In genomic region chr21:28150778-28151177, GRCh38 we compare ENCODE assay signal across 18 cellular contexts.
DNase-seq lines count a peak whose midpoint lies in the region; ATAC-seq and TF ChIP-seq lines count a peak whose summit lies in the region.
"Had no signal": no experiment of that assay in that cellular context is flagged by ENCODE, and none has a peak within 500 bp of the region (broad histone marks: within the 10 kb centered on the region; RNA-seq: fewer than 3 reads in every experiment).

No MANE protein-coding gene starts in this region.

- no peaks in the 10 kb centered on the region for H3K79me1 ChIP-seq in mesenchymal stem cell (replicated peaks; ENCODE audit: low read length, poor library complexity, severe bottlenecking)

- H3K27me3 ChIP-seq in mesenchymal stem cell (ENCODE audit: control insufficient read depth in 1 of 2, insufficient read depth in 1 of 2, low read length in 2 of 2) = no peaks in the 10 kb centered on the region
- H3K27me3 ChIP-seq: BLaER1 had no signal

- H3K4me2 ChIP-seq in mesenchymal stem cell (ENCODE audit: low read length, poor library complexity, severe bottlenecking) = no peak overlapping the region
- H3K4me2 ChIP-seq: BLaER1 had no signal

- H3K23ac ChIP-seq in mesenchymal stem cell (ENCODE audit: low read length in 2 of 2) = no peak overlapping the region

- H3K27ac Mint-ChIP-seq in activated CD4-positive, alpha-beta T cell treated with anti-CD3 and anti-CD28 coated beads, Interleukin-2, amount 10 ng/mL, durations not matched to agents 24 days and 14 days = no peak overlapping the region
- H3K27ac Mint-ChIP-seq: CD8-positive, alpha-beta memory T cell; H9 had no signal

- no peak overlapping the region for H3K9ac ChIP-seq in mesenchymal stem cell (ENCODE audit: low read length)
- H3K9ac ChIP-seq: BLaER1, GM23248 had no signal

- no peak for ATAC-seq in HG02798 (IDR thresholded peaks at IDR 0.05; ENCODE audit: poor library complexity, unreplicated experiment)
- ATAC-seq in left lobe of liver = no peak
- ATAC-seq: GM12878, HepG2 had no signal

- peak overlapping the region in 1 of 2 experiments; percentile 79 for H3K18ac ChIP-seq in mesenchymal stem cell (ENCODE audit: low read depth in 1 of 2, low read length in 2 of 2)

- no peak for TF ChIP-seq CTCF in choroid plexus epithelial cell (conservative IDR thresholded peaks at IDR 0.05; ENCODE audit: low read depth, low read length)

- no peak overlapping the region for H2BK12ac ChIP-seq in mesenchymal stem cell (ENCODE audit: low read length in 2 of 2)

- no peak overlapping the region for H2BK120ac ChIP-seq in mesenchymal stem cell (ENCODE audit: low read depth, low read length)

- no peak overlapping the region for H2AFZ ChIP-seq in mesenchymal stem cell (ENCODE audit: low read depth, low read length)
- H2AFZ ChIP-seq: GM23248 had no signal

- H3K4me3 ChIP-seq in choroid plexus epithelial cell (ENCODE audit: low read depth, low read length) = no peak overlapping the region
- H3K4me3 ChIP-seq in mesenchymal stem cell (ENCODE audit: insufficient read depth in 1 of 2, low read depth in 1 of 2, low read length in 2 of 2) = no peak overlapping the region
- H3K4me3 ChIP-seq: BLaER1, GM12878, GM23248 had no signal

- no peak overlapping the region for H4K91ac ChIP-seq in mesenchymal stem cell (ENCODE audit: low read length)

- H3K4me1 ChIP-seq in mesenchymal stem cell (ENCODE audit: control insufficient read depth, insufficient read depth, low read depth, low read length) = no peaks in the 10 kb centered on the region
- H3K4me1 ChIP-seq: BLaER1, Caco-2 had no signal

- no peaks in the 10 kb centered on the region for H3K36me3 ChIP-seq in mesenchymal stem cell (ENCODE audit: control insufficient read depth in 1 of 2, insufficient read depth in 2 of 2, low read depth in 1 of 2, low read length in 2 of 2)
- H3K36me3 ChIP-seq: BLaER1 had no signal

- no peak overlapping the region for H3K4ac ChIP-seq in mesenchymal stem cell (ENCODE audit: low read depth in 1 of 2, low read length in 2 of 2)

- no peak overlapping the region for H4K8ac ChIP-seq in mesenchymal stem cell (ENCODE audit: low read length)

- H3K4me3 Mint-ChIP-seq in activated CD4-positive, alpha-beta T cell treated with anti-CD3 and anti-CD28 coated beads, Interleukin-2, amount 10 ng/mL, durations not matched to agents 24 days and 14 days = no peak overlapping the region
- H3K4me3 Mint-ChIP-seq: CD8-positive, alpha-beta memory T cell; H9 had no signal

- no peak overlapping the region for H3K14ac ChIP-seq in mesenchymal stem cell (ENCODE audit: low read length in 2 of 2)

- H2BK15ac ChIP-seq in mesenchymal stem cell (ENCODE audit: low read depth, poor library complexity, severe bottlenecking) = no peak overlapping the region

- intact Hi-C loops in activated CD4-positive, alpha-beta T cell treated with anti-CD3 and anti-CD28 coated beads, Interleukin-2, amount 10 ng/mL, durations not matched to agents 24 days and 14 days (cut with micrococcal nuclease) = no loop called here

- peak; percentile 8 for DNase-seq in activated CD4-positive, alpha-beta T cell treated with anti-CD3 and anti-CD28 coated beads, Interleukin-2, amount 10 ng/mL, durations not matched to agents 24 days and 14 days
- no peak for DNase-seq in activated CD4-positive, alpha-beta T cell treated with anti-CD3 and anti-CD28 coated beads, Interleukin-2, amount 50 U/mL, for 1 hour
- DNase-seq in choroid plexus epithelial cell (ENCODE audit: low read depth) (peak; percentile 36), mesenchymal stem cell (peak; percentile 87), NOMO-1 treated with dmso at 0.1 percent for 144 hours (lab: John Stamatoyannopoulos, UW; ENCODE audit: unreplicated experiment) (no peak), HPDE6-E6E7 (ENCODE audit: extremely low spot score) (no peak), left lobe of liver (ENCODE audit: low spot score) (no peak)
- DNase-seq: AML-193; Caco-2; CD8-positive, alpha-beta memory T cell; DMS53; GM23248; H9 had no signal

- H3K27me3 Mint-ChIP-seq in activated CD4-positive, alpha-beta T cell treated with anti-CD3 and anti-CD28 coated beads, Interleukin-2, amount 10 ng/mL, durations not matched to agents 24 days and 14 days = no peaks in the 10 kb centered on the region
- H3K27me3 Mint-ChIP-seq: CD8-positive, alpha-beta memory T cell had no signal

- no peak overlapping the region for H2AK5ac ChIP-seq in mesenchymal stem cell (ENCODE audit: low read length, severe bottlenecking)

- no peak overlapping the region for H3K27ac ChIP-seq in mesenchymal stem cell (ENCODE audit: low read length, poor library complexity, severe bottlenecking)
- H3K27ac ChIP-seq: 22Rv1, BLaER1, GM23248 had no signal

- no peaks in the 10 kb centered on the region for H3K4me1 Mint-ChIP-seq in activated CD4-positive, alpha-beta T cell treated with anti-CD3 and anti-CD28 coated beads, Interleukin-2, amount 10 ng/mL, durations not matched to agents 24 days and 14 days
- H3K4me1 Mint-ChIP-seq: CD8-positive, alpha-beta memory T cell; H9 had no signal

- no peaks in the 10 kb centered on the region for H3K36me3 Mint-ChIP-seq in activated CD4-positive, alpha-beta T cell treated with anti-CD3 and anti-CD28 coated beads, Interleukin-2, amount 10 ng/mL, durations not matched to agents 24 days and 14 days (ENCODE audit: low read depth)
- H3K36me3 Mint-ChIP-seq: CD8-positive, alpha-beta memory T cell had no signal

- no peaks in the 10 kb centered on the region for H3K9me3 ChIP-seq in mesenchymal stem cell (ENCODE audit: control insufficient read depth, low read length)
- H3K9me3 ChIP-seq: BLaER1, Caco-2 had no signal

- WGBS in mesenchymal stem cell = 30% methylated on average over 2 of the region's 2 CpGs

- no peak overlapping the region for H2BK5ac ChIP-seq in mesenchymal stem cell (ENCODE audit: low read depth, low read length, poor library complexity, severe bottlenecking)

- H3K9me3 Mint-ChIP-seq in activated CD4-positive, alpha-beta T cell treated with anti-CD3 and anti-CD28 coated beads, Interleukin-2, amount 10 ng/mL, durations not matched to agents 24 days and 14 days = no peaks in the 10 kb centered on the region
- H3K9me3 Mint-ChIP-seq: CD8-positive, alpha-beta memory T cell; H9 had no signal

Comparison
In these comparisons a context has a peak if more than half of its experiments do, and no peak if none do; other contexts are left out.
1. DNase-seq: peak in activated CD4-positive, alpha-beta T cell treated with anti-CD3 and anti-CD28 coated beads, Interleukin-2, amount 10 ng/mL, durations not matched to agents 24 days and 14 days (single experiment), choroid plexus epithelial cell (single experiment) and mesenchymal stem cell (single experiment); none in activated CD4-positive, alpha-beta T cell treated with anti-CD3 and anti-CD28 coated beads, Interleukin-2, amount 50 U/mL, for 1 hour (single experiment), NOMO-1 treated with dmso at 0.1 percent for 144 hours (single experiment), HPDE6-E6E7 (single experiment) and left lobe of liver (single experiment).